ENCODE assay signal across 18 cellular contexts in the genomic region with DNA sequence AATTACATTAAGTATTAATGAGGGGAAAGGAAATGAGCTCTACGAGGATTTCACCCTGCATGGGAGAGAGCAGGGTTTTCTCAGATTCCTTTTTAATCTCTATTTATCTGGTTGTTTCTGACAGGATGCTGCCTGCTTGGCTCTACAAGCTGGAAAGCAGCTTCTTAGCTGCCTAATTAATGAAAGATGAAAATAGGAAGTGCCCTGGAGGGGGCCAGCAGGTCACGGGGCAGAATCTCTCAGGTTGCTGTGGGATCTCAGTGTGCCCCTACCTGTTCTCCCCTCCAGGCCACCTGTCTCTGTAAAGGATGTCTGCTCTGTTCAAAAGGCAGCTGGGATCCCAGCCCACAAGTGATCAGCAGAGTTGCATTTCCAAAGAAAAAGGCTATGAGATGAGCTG.
"Had no signal": no experiment of that assay in that cellular context is flagged by ENCODE, and none has a peak within 500 bp of the region (broad histone marks: within the 10 kb centered on the region; RNA-seq: fewer than 3 reads in every experiment).

No MANE protein-coding gene starts in this region.

- DNase-seq: dorsolateral prefrontal cortex; effector CD8-positive, alpha-beta T cell; heart right ventricle; kidney glomerular epithelial cell; mucosa of descending colon; naive thymus-derived CD8-positive, alpha-beta T cell; ovary; small intestine; stimulated activated CD4-positive, alpha-beta T cell treated with anti-CD3 and anti-CD28 coated beads, Interleukin-12 subunit alpha, Interleukin-12 subunit beta, amount 100 ng/mL, for 4 hours; stimulated activated naive CD8-positive, alpha-beta T cell treated with anti-CD3 and anti-CD28 coated beads, Interleukin-15, Interleukin-2, amounts not matched to agents 100 U/mL and 50 U/mL, for 24 hours; thyroid gland; upper lobe of right lung had no signal

- H3K36me3 Mint-ChIP-seq: naive thymus-derived CD8-positive, alpha-beta T cell had no signal

- H3K4me3 ChIP-seq: coronary artery, dorsolateral prefrontal cortex, heart right ventricle, mucosa of descending colon, ovary, right atrium auricular region, suprapubic skin, thyroid gland, upper lobe of right lung, vagina had no signal

- H3K4me3 Mint-ChIP-seq: naive thymus-derived CD8-positive, alpha-beta T cell; neural crest cell had no signal

- ATAC-seq: esophagus mucosa; heart right ventricle; mucosa of descending colon; naive thymus-derived CD8-positive, alpha-beta T cell; stimulated activated naive CD8-positive, alpha-beta T cell treated with anti-CD3 and anti-CD28 coated beads, Interleukin-15, Interleukin-2, amounts not matched to agents 100 U/mL and 50 U/mL, for 24 hours had no signal

- H3K27ac Mint-ChIP-seq: naive thymus-derived CD8-positive, alpha-beta T cell had no signal

- H3K4me1 ChIP-seq: suprapubic skin, upper lobe of right lung, vagina had no signal

- H3K27ac ChIP-seq: coronary artery, dorsolateral prefrontal cortex, heart right ventricle, ovary, right atrium auricular region, suprapubic skin, upper lobe of right lung, vagina had no signal

- H3K27me3 ChIP-seq: dorsolateral prefrontal cortex, heart right ventricle, ovary, right atrium auricular region, suprapubic skin, thyroid gland, upper lobe of right lung, vagina had no signal

- H3K4me1 Mint-ChIP-seq: neural crest cell had no signal
